Comparison of ENCODE assay signal across 31 cellular contexts in genomic region chr19:50189326-50189725, GRCh38. TPM values are rescaled to one million over a fixed set of nuclear protein-coding genes. Genes with fewer than 3 reads are reported as not detected.
"Had no signal": no experiment of that assay in that cellular context is flagged by ENCODE, and none has a peak within 500 bp of the region (broad histone marks: within the 10 kb centered on the region; RNA-seq: fewer than 3 reads in every experiment).

No MANE protein-coding gene starts in this region.

- H3K36me3 ChIP-seq: breast epithelium, SJCRH30, WERI-Rb-1 had no signal

- H3K27ac ChIP-seq: breast epithelium, RWPE1, SJCRH30, WERI-Rb-1 had no signal

- H3K4me3 ChIP-seq: breast epithelium, K562, SJCRH30 had no signal

- FAIRE-seq: K562 had no signal

- DNase-seq: activated CD4-positive, alpha-beta T cell treated with anti-CD3 and anti-CD28 coated beads for 36 hours; activated CD4-positive, alpha-beta T cell treated with anti-CD3 and anti-CD28 coated beads, Interleukin-2, amount 50 U/mL, for 1 hour; activated CD8-positive, alpha-beta memory T cell treated with anti-CD3 and anti-CD28 coated beads, Interleukin-2, amount 50 U/mL, for 4 hours; activated CD8-positive, alpha-beta T cell treated with anti-CD3 and anti-CD28 coated beads for 36 hours; activated naive CD4-positive, alpha-beta T cell treated with anti-CD3 and anti-CD28 coated beads, Interleukin-2, amount 50 U/mL, for 16 hours; activated naive CD8-positive, alpha-beta T cell treated with anti-CD3 and anti-CD28 coated beads, Interleukin-2, amount 10 ng/mL, durations not matched to agents 7 days and 5 days; activated T-cell treated with anti-CD3 and anti-CD28 coated beads, Interleukin-2, amount 50 U/mL, for 72 hours; aorta; caudate nucleus; Karpas-422; MM.1S; NCI-H1092 treated with DMSO at 0.1 percent for 48 hours; NCI-H1417 treated with DMSO at 0.1 percent for 48 hours; NCI-H1694; NCI-H2029; NCI-H2107; NCI-H2171 treated with DMSO at 0.1 percent for 48 hours; NCI-H226; NCI-H526; NK-92 treated with Interleukin-12 subunit alpha and Interleukin-12 subunit beta, amount 100 ng/mL, for 24 hours; OCI-M1; Right ventricle myocardium superior; SJCRH30; SK-N-SH; T-helper 1 cell; WERI-Rb-1 had no signal

- H3K9me3 ChIP-seq: SJCRH30, SK-N-SH had no signal

- H3K4me1 ChIP-seq: breast epithelium had no signal

- H3K9ac ChIP-seq: SK-N-SH had no signal

- H3K27me3 ChIP-seq: SJCRH30 had no signal

RNA-seq across cellular contexts. Expression of gene MYH14, which starts 14.1 kb away (rescaled TPM):
- total RNA-seq: activated CD4-positive, alpha-beta T cell treated with anti-CD3 and anti-CD28 coated beads for 36 hours; activated CD8-positive, alpha-beta T cell treated with anti-CD3 and anti-CD28 coated beads for 36 hours; activated naive CD8-positive, alpha-beta T cell treated with anti-CD3 and anti-CD28 coated beads, Interleukin-2, amount 10 ng/mL, durations not matched to agents 7 days and 5 days; activated T-cell treated with anti-CD3 and anti-CD28 coated beads, Interleukin-2, amount 50 U/mL, for 72 hours; T-helper 2 cell treated with Interferon-gamma antibody and Interleukin-4, amounts not matched to agents 100 ng/mL and 5 ng/mL, for 36 hours had no signal

RNA-seq across cellular contexts. Expression of gene IZUMO2, which starts 26.2 kb away (rescaled TPM):
- total RNA-seq: activated CD4-positive, alpha-beta T cell treated with anti-CD3 and anti-CD28 coated beads for 36 hours; activated CD8-positive, alpha-beta T cell treated with anti-CD3 and anti-CD28 coated beads for 36 hours; activated naive CD8-positive, alpha-beta T cell treated with anti-CD3 and anti-CD28 coated beads, Interleukin-2, amount 10 ng/mL, durations not matched to agents 7 days and 5 days; activated T-cell treated with anti-CD3 and anti-CD28 coated beads, Interleukin-2, amount 50 U/mL, for 72 hours; aorta; breast epithelium; K562; NCI-H460; Right ventricle myocardium superior; T-helper 2 cell treated with Interferon-gamma antibody and Interleukin-4, amounts not matched to agents 100 ng/mL and 5 ng/mL, for 36 hours had no signal
